10 cellular contexts compared by ENCODE assay signal in genomic region chr14:24329736-24330135, GRCh38. TPM values are rescaled to one million over a fixed set of nuclear protein-coding genes. Genes with fewer than 3 reads are reported as not detected.
A peak's percentile ranks its signal among the peaks of the same experiment; 100 is the strongest.
DNase-seq lines count a peak whose midpoint lies in the region; ATAC-seq and TF ChIP-seq lines count a peak whose summit lies in the region.
"Had no signal": no experiment of that assay in that cellular context is flagged by ENCODE, and none has a peak within 500 bp of the region (broad histone marks: within the 10 kb centered on the region; RNA-seq: fewer than 3 reads in every experiment).

No MANE protein-coding gene starts in this region.

- H3K27me3 ChIP-seq in mesendoderm (ENCODE audit: insufficient read depth, low read length, poor library complexity) (peaks cover 10% of the 10 kb centered on the region), ovary (no peaks in the 10 kb centered on the region)

- H3K4me3 Mint-ChIP-seq in CD14-positive monocyte, result peak overlapping the region in 1 of 2 donors; percentile 37
- no peak overlapping the region for H3K4me3 Mint-ChIP-seq in T-helper 2 cell treated with Interferon-gamma antibody and Interleukin-4, amounts not matched to agents 5 μg/mL and 100 μg/mL, for 36 hours
- H3K4me3 Mint-ChIP-seq in natural killer cell treated with Interleukin-12 subunit alpha and Interleukin-12 subunit beta and Interleukin-15 and Interleukin-18, amount 100 ng/mL, for 72 hours, result peak overlapping the region; percentile 59

- H3K56ac ChIP-seq in mesendoderm (ENCODE audit: low read length), result no peak overlapping the region

- H3K27me3 Mint-ChIP-seq in CD14-positive monocyte (ENCODE audit: low read depth in 3 of 3), result peaks cover 15 to 34% (median 26%) of the 10 kb centered on the region in 3 donors
- peaks cover 18% of the 10 kb centered on the region for H3K27me3 Mint-ChIP-seq in T-helper 2 cell treated with Interferon-gamma antibody and Interleukin-4, amounts not matched to agents 5 μg/mL and 100 μg/mL, for 36 hours (ENCODE audit: low read depth)
- H3K27me3 Mint-ChIP-seq in natural killer cell treated with Interleukin-12 subunit alpha and Interleukin-12 subunit beta and Interleukin-15 and Interleukin-18, amount 100 ng/mL, for 72 hours, result peaks cover under 1 to 13% of the 10 kb centered on the region in 2 donors

- H3K9ac ChIP-seq in mesendoderm (ENCODE audit: low read length), result no peak overlapping the region
- H3K9ac ChIP-seq: parathyroid adenoma had no signal

- no peaks in the 10 kb centered on the region for H3K4me1 ChIP-seq in mesendoderm (ENCODE audit: control insufficient read depth, low read depth, low read length)
- H3K4me1 ChIP-seq in ovary (ENCODE audit: insufficient read depth), result peaks cover 5% of the 10 kb centered on the region

- DNase-seq in CD14-positive monocyte (ENCODE audit: low spot score) (peak; percentile 85), activated gamma-delta T cell (lab: John Stamatoyannopoulos, UW) (peak; percentile 49), mesendoderm (no peak), ovary (no peak)
- DNase-seq in T-helper 2 cell treated with Interferon-gamma antibody and Interleukin-4, amounts not matched to agents 5 μg/mL and 100 μg/mL, for 36 hours (ENCODE audit: low spot score), result peak; percentile 60
- DNase-seq in natural killer cell treated with Interleukin-12 subunit alpha and Interleukin-12 subunit beta and Interleukin-15 and Interleukin-18, amount 100 ng/mL, for 72 hours (ENCODE audit: low spot score), result peak; percentile 96

- H3K23ac ChIP-seq in mesendoderm (ENCODE audit: low read length), result no peak overlapping the region

- H3K27ac Mint-ChIP-seq in CD14-positive monocyte, result peak overlapping the region; percentile 79 to 91 (median 85)
- H3K27ac Mint-ChIP-seq in T-helper 2 cell treated with Interferon-gamma antibody and Interleukin-4, amounts not matched to agents 5 μg/mL and 100 μg/mL, for 36 hours, result no peak overlapping the region
- H3K27ac Mint-ChIP-seq in natural killer cell treated with Interleukin-12 subunit alpha and Interleukin-12 subunit beta and Interleukin-15 and Interleukin-18, amount 100 ng/mL, for 72 hours, result peak overlapping the region; percentile 69 to 88

- H4K8ac ChIP-seq in mesendoderm (ENCODE audit: low read depth, low read length), result no peak overlapping the region

- TF ChIP-seq EP300 in ovary (IDR thresholded peaks at IDR 0.05), result no peak

- peaks cover 6 to 13% of the 10 kb centered on the region in 2 donors for H3K36me3 Mint-ChIP-seq in CD14-positive monocyte
- H3K36me3 Mint-ChIP-seq in T-helper 2 cell treated with Interferon-gamma antibody and Interleukin-4, amounts not matched to agents 5 μg/mL and 100 μg/mL, for 36 hours (ENCODE audit: low read depth), result peaks cover 2% of the 10 kb centered on the region
- H3K36me3 Mint-ChIP-seq in natural killer cell treated with Interleukin-12 subunit alpha and Interleukin-12 subunit beta and Interleukin-15 and Interleukin-18, amount 100 ng/mL, for 72 hours, result no peaks in the 10 kb centered on the region

- H3K4me3 ChIP-seq in mesendoderm (ENCODE audit: low read length) (no peak overlapping the region), ovary (no peak overlapping the region)

- no peak overlapping the region for H2AK5ac ChIP-seq in mesendoderm (ENCODE audit: low read length)

- no peak for TF ChIP-seq POLR2A in ovary (IDR thresholded peaks at IDR 0.05)

- H3K9me3 ChIP-seq in ovary, result no peaks in the 10 kb centered on the region

- ATAC-seq in natural killer cell treated with Interleukin-12 subunit alpha and Interleukin-12 subunit beta and Interleukin-15 and Interleukin-18, amount 100 ng/mL, for 72 hours, result peak; percentile 94
- ATAC-seq in HG03469 (IDR thresholded peaks at IDR 0.05; ENCODE audit: unreplicated experiment) (no peak), GM18502 (IDR thresholded peaks at IDR 0.05; ENCODE audit: poor library complexity, unreplicated experiment) (no peak)

- H3K79me1 ChIP-seq in mesendoderm (ENCODE audit: low read length), result no peaks in the 10 kb centered on the region

- no peak overlapping the region for H3K4me2 ChIP-seq in mesendoderm (ENCODE audit: low read length)

- no peak overlapping the region for H2BK120ac ChIP-seq in mesendoderm (ENCODE audit: low read depth, low read length)

- H2BK15ac ChIP-seq in mesendoderm (replicated peaks; ENCODE audit: low read depth), result no peak overlapping the region

- H2BK5ac ChIP-seq in mesendoderm (ENCODE audit: low read length), result no peak overlapping the region

- no peak overlapping the region for H3K4ac ChIP-seq in mesendoderm (ENCODE audit: low read depth, low read length)

- H4K5ac ChIP-seq in mesendoderm (ENCODE audit: low read length), result no peak overlapping the region

- no peak overlapping the region for H3K18ac ChIP-seq in mesendoderm (ENCODE audit: low read length)

- no peak for TF ChIP-seq CTCF in CD14-positive monocyte (IDR thresholded peaks at IDR 0.05)
- no peak for TF ChIP-seq CTCF in ovary (IDR thresholded peaks at IDR 0.05)

- H3K27ac ChIP-seq in mesendoderm (ENCODE audit: low read depth, low read length) (no peak overlapping the region), ovary (no peak overlapping the region)
- H3K27ac ChIP-seq: C4-2B, parathyroid adenoma had no signal

- no CpG with 5 or more reads among the region's 9 CpGs for WGBS in mesendoderm (ENCODE audit: extremely low coverage, insufficient coverage, low lambda C conversion rate)
- WGBS in ovary, 3 donors, result 81 to 87% (median 85%) methylated on average over 9 of the region's 9 CpGs

- H3K4me1 Mint-ChIP-seq in CD14-positive monocyte, result peaks cover 85% of the 10 kb centered on the region
- peaks cover 37% of the 10 kb centered on the region for H3K4me1 Mint-ChIP-seq in T-helper 2 cell treated with Interferon-gamma antibody and Interleukin-4, amounts not matched to agents 5 μg/mL and 100 μg/mL, for 36 hours (ENCODE audit: low read depth)
- H3K4me1 Mint-ChIP-seq in natural killer cell treated with Interleukin-12 subunit alpha and Interleukin-12 subunit beta and Interleukin-15 and Interleukin-18, amount 100 ng/mL, for 72 hours (ENCODE audit: low read depth in 2 of 2), result peaks cover 52 to 62% of the 10 kb centered on the region in 2 donors

- H3K36me3 ChIP-seq in mesendoderm (ENCODE audit: control insufficient read depth, insufficient read depth, low read length) (no peaks in the 10 kb centered on the region), ovary (no peaks in the 10 kb centered on the region)

- no peaks in the 10 kb centered on the region for H3K79me2 ChIP-seq in mesendoderm (ENCODE audit: control insufficient read depth, insufficient read depth, low read length)
- H3K79me2 ChIP-seq: parathyroid adenoma had no signal

- intact Hi-C loops in CD14-positive monocyte (cut with micrococcal nuclease) (loop anchor here in 1 of 2 donors (2.0 kb wide), 1 partner anchor 109 kb away; no protein-coding TSS in a partner anchor), ovary (cut with DNase I) (loop anchor here in 3 of 4 donors (5.0 kb wide), 3 partner anchors 33 to 108 kb away; no protein-coding TSS in a partner anchor)

- H3K9me3 Mint-ChIP-seq in CD14-positive monocyte, result peaks cover 0 to 4% (median 2%) of the 10 kb centered on the region in 7 donors
- H3K9me3 Mint-ChIP-seq in T-helper 2 cell treated with Interferon-gamma antibody and Interleukin-4, amounts not matched to agents 5 μg/mL and 100 μg/mL, for 36 hours, result no peaks in the 10 kb centered on the region
- H3K9me3 Mint-ChIP-seq in natural killer cell treated with Interleukin-12 subunit alpha and Interleukin-12 subunit beta and Interleukin-15 and Interleukin-18, amount 100 ng/mL, for 72 hours, result no peaks in the 10 kb centered on the region

RNA-seq across cellular contexts. Expression of gene ADCY4, which starts 5.1 kb away (rescaled TPM):
- polyA plus RNA-seq in CD14-positive monocyte (under 1 TPM; 0.69 to 0.70 TPM), ovary (10 to 100 TPM; 15.0 to 19.7 TPM)
- 1 to 10 TPM; 1.0 to 1.9 TPM for total RNA-seq in natural killer cell treated with Interleukin-12 subunit alpha and Interleukin-12 subunit beta and Interleukin-15 and Interleukin-18, amount 100 ng/mL, for 72 hours
- polyA plus RNA-seq in mesendoderm (2013, experiment 1 of 2), result 0.06 TPM
- polyA plus RNA-seq in mesendoderm (2013, experiment 2 of 2), result 0.08 TPM
- total RNA-seq in ovary, result 10 to 100 TPM in 5 of 7 donors, 1 to 10 TPM in 2; 7.8 to 33.3 (median 11.3) TPM

RNA-seq across cellular contexts. Expression of gene RIPK3, which starts 10.1 kb away (rescaled TPM):
- polyA plus RNA-seq in CD14-positive monocyte (10 to 100 TPM; 11.7 to 11.8 TPM), ovary (1 to 10 TPM; 1.5 to 2.8 TPM)
- 10 to 100 TPM; 12.5 to 15.5 TPM for total RNA-seq in natural killer cell treated with Interleukin-12 subunit alpha and Interleukin-12 subunit beta and Interleukin-15 and Interleukin-18, amount 100 ng/mL, for 72 hours
- polyA plus RNA-seq in mesendoderm (2013, experiment 1 of 2), result 0.04 TPM
- 0.11 TPM for polyA plus RNA-seq in mesendoderm (2013, experiment 2 of 2)
- 1 to 10 TPM in 5 of 7 donors, under 1 TPM in 2; 0.61 to 3.2 (median 1.1) TPM for total RNA-seq in ovary

RNA-seq across cellular contexts. Expression of gene LTB4R, which starts 18.4 kb away (rescaled TPM):
- polyA plus RNA-seq in CD14-positive monocyte (10 to 100 TPM; 51.5 to 87.3 TPM), ovary (1 to 10 TPM; 2.9 to 7.1 TPM)
- total RNA-seq in natural killer cell treated with Interleukin-12 subunit alpha and Interleukin-12 subunit beta and Interleukin-15 and Interleukin-18, amount 100 ng/mL, for 72 hours, result 10 to 100 TPM; 13.2 to 37.3 TPM
- 4.5 TPM for polyA plus RNA-seq in mesendoderm (2013, experiment 1 of 2)
- polyA plus RNA-seq in mesendoderm (2013, experiment 2 of 2), result 4.4 TPM
- 1 to 10 TPM; 4.4 to 9.4 (median 7.7) TPM for total RNA-seq in ovary

RNA-seq across cellular contexts. Expression of gene LTB4R2, which starts 19.8 kb away (rescaled TPM):
- polyA plus RNA-seq in CD14-positive monocyte (1 to 10 TPM; 2.7 to 2.9 TPM), ovary (1 to 10 TPM in 1 of 2 donors, under 1 TPM in 1; 0.85 to 1.8 TPM)
- total RNA-seq in natural killer cell treated with Interleukin-12 subunit alpha and Interleukin-12 subunit beta and Interleukin-15 and Interleukin-18, amount 100 ng/mL, for 72 hours, result 10 to 100 TPM; 13.7 to 27.1 TPM
- polyA plus RNA-seq in mesendoderm (2013, experiment 1 of 2), result 3.4 TPM
- 3.2 TPM for polyA plus RNA-seq in mesendoderm (2013, experiment 2 of 2)
- 10 to 100 TPM in 1 of 7 donors, 1 to 10 TPM in 6; 4.5 to 10.1 (median 5.5) TPM for total RNA-seq in ovary

RNA-seq across cellular contexts. Expression of gene CIDEB, which starts 22.0 kb away (rescaled TPM):
- polyA plus RNA-seq in CD14-positive monocyte, result 10 to 100 TPM; 36.4 to 63.8 TPM
- total RNA-seq in natural killer cell treated with Interleukin-12 subunit alpha and Interleukin-12 subunit beta and Interleukin-15 and Interleukin-18, amount 100 ng/mL, for 72 hours, result 10 to 100 TPM in 1 of 2 donors, 1 to 10 TPM in 1; 6.8 to 20.2 TPM
- not detected for polyA plus RNA-seq in mesendoderm (2013, experiment 1 of 2)
- 0.03 TPM for polyA plus RNA-seq in mesendoderm (2013, experiment 2 of 2)
- total RNA-seq in ovary, result 10 to 100 TPM; 13.8 to 38.4 (median 22.6) TPM
- 10 to 100 TPM; 17.1 to 29.0 TPM for polyA plus RNA-seq in ovary

Comparison
In these comparisons a context has a peak if more than half of its experiments do, and no peak if none do; other contexts are left out.
1. DNase-seq: peak in CD14-positive monocyte (single experiment), T-helper 2 cell treated with Interferon-gamma antibody and Interleukin-4, amounts not matched to agents 5 μg/mL and 100 μg/mL, for 36 hours (single experiment), activated gamma-delta T cell (single experiment) and natural killer cell treated with Interleukin-12 subunit alpha and Interleukin-12 subunit beta and Interleukin-15 and Interleukin-18, amount 100 ng/mL, for 72 hours (single experiment); none in mesendoderm (single experiment) and ovary (0 of 5).
2. ATAC-seq: peak in natural killer cell treated with Interleukin-12 subunit alpha and Interleukin-12 subunit beta and Interleukin-15 and Interleukin-18, amount 100 ng/mL, for 72 hours (2 of 2); none in HG03469 (single experiment) and GM18502 (single experiment).